17 cellular contexts compared by ENCODE assay signal in genomic region chr7:143728333-143728862, GRCh38. TPM values are rescaled to one million over a fixed set of nuclear protein-coding genes. Genes with fewer than 3 reads are reported as not detected.
DNase-seq lines count a peak whose midpoint lies in the region; ATAC-seq, FAIRE-seq and TF ChIP-seq lines count a peak whose summit lies in the region.
"Had no signal": no experiment of that assay in that cellular context is flagged by ENCODE, and none has a peak within 500 bp of the region (broad histone marks: within the 10 kb centered on the region; RNA-seq: fewer than 3 reads in every experiment).

No MANE protein-coding gene starts in this region.

- TF ChIP-seq RAD21 in K562 (CRISPR knock-in tag; conservative IDR thresholded peaks at IDR 0.05 in 1 of 2, IDR thresholded peaks at IDR 0.05 in 1 of 2): no peak

- peaks cover 31% of the 10 kb centered on the region for H3K36me3 Mint-ChIP-seq in activated naive CD4-positive, alpha-beta T cell treated with anti-CD3 and anti-CD28 coated beads, Interleukin-2, amount 10 ng/mL, durations not matched to agents 7 days and 5 days
- H3K36me3 Mint-ChIP-seq: CD14-positive monocyte had no signal

- in situ Hi-C loops in K562 (cut with MboI): no loop called here

- TF ChIP-seq POLR2A in K562 (conservative IDR thresholded peaks at IDR 0.05): no peak

- no peak overlapping the region for H3K4me2 ChIP-seq in K562 (ENCODE audit: insufficient read depth, low read length)
- H3K4me2 ChIP-seq: A549 had no signal

- H3K9me3 Mint-ChIP-seq in activated naive CD4-positive, alpha-beta T cell treated with anti-CD3 and anti-CD28 coated beads, Interleukin-2, amount 10 ng/mL, durations not matched to agents 7 days and 5 days: no peaks in the 10 kb centered on the region
- H3K9me3 Mint-ChIP-seq: CD8-positive, alpha-beta memory T cell; HFFc6 had no signal

- POLR2A ChIA-PET in K562 (lab: Yijun Ruan, JAX): no interaction called here

- no peaks in the 10 kb centered on the region for H4K20me1 ChIP-seq in K562 (replicated peaks; ENCODE audit: control insufficient read depth, insufficient read depth, low read length)

- H3K4me3 Mint-ChIP-seq in activated naive CD4-positive, alpha-beta T cell treated with anti-CD3 and anti-CD28 coated beads, Interleukin-2, amount 10 ng/mL, durations not matched to agents 7 days and 5 days: no peak overlapping the region
- H3K4me3 Mint-ChIP-seq: CD14-positive monocyte; CD8-positive, alpha-beta memory T cell; HFFc6 had no signal

- H3K4me1 Mint-ChIP-seq in activated naive CD4-positive, alpha-beta T cell treated with anti-CD3 and anti-CD28 coated beads, Interleukin-2, amount 10 ng/mL, durations not matched to agents 7 days and 5 days: no peaks in the 10 kb centered on the region
- H3K4me1 Mint-ChIP-seq: CD14-positive monocyte; CD8-positive, alpha-beta memory T cell had no signal

- no peak overlapping the region for H3K27ac ChIP-seq in K562 (ENCODE audit: extremely low read depth, low read depth, low read length)
- H3K27ac ChIP-seq: A549 had no signal

- BruUV-seq in K562 (replicated peaks; lab: Mats Ljungman, UMichigan): no TSS peak

- CTCF ChIA-PET in activated naive CD4-positive, alpha-beta T cell treated with anti-CD3 and anti-CD28 coated beads, Interleukin-2, amount 10 ng/mL, durations not matched to agents 7 days and 5 days (lab: Charles Lee): interaction anchor here (1.7 kb wide), 1 partner anchor 8 kb away, joined by 7 read pairs; no protein-coding TSS in a partner anchor
- CTCF ChIA-PET in K562 (lab: Yijun Ruan, JAX; ENCODE audit: low intra/inter-chr PET ratio): no interaction called here

- ATAC-seq in K562: no peak
- ATAC-seq in HG03520 (IDR thresholded peaks at IDR 0.05; ENCODE audit: unreplicated experiment): no peak

- WGBS in K562 (ENCODE audit: insufficient coverage, low coverage, missing lambda C conversion rate): 51% methylated on average over 3 of the region's 3 CpGs

- H2AFZ ChIP-seq in K562 (ENCODE audit: low read depth, low read length): no peak overlapping the region

- DNase-seq in activated naive CD4-positive, alpha-beta T cell treated with anti-CD3 and anti-CD28 coated beads, Interleukin-2, amount 10 ng/mL, durations not matched to agents 7 days and 5 days: no peak
- no peak for DNase-seq in activated naive CD4-positive, alpha-beta T cell treated with Interleukin-2 at 50 U/mL for 16 hours
- DNase-seq in H4 (ENCODE audit: low spot score) (peak; percentile 1), K562 (ENCODE audit: extremely low read depth in 1 of 4, low spot score in 3 of 4) (peak in 1 of 4 experiments; percentile 0), OCI-M1 (lab: John Stamatoyannopoulos, UW) (no peak)
- DNase-seq: Caco-2; CD8-positive, alpha-beta memory T cell; DND-41; GDM1; HCEC 1CT; HFFc6 had no signal

- H3K27me3 ChIP-seq in K562 (ENCODE audit: control insufficient read depth in 2 of 2, insufficient read depth in 2 of 2, low read length in 2 of 2): no peaks in the 10 kb centered on the region

- H3K9ac ChIP-seq in K562 (ENCODE audit: insufficient read depth in 1 of 2, low read depth in 2 of 2, low read length in 2 of 2): no peak overlapping the region

- no peaks in the 10 kb centered on the region for H3K27me3 Mint-ChIP-seq in activated naive CD4-positive, alpha-beta T cell treated with anti-CD3 and anti-CD28 coated beads, Interleukin-2, amount 10 ng/mL, durations not matched to agents 7 days and 5 days
- H3K27me3 Mint-ChIP-seq: CD8-positive, alpha-beta memory T cell had no signal

- no peak for TF ChIP-seq CTCF in K562 (IDR thresholded peaks at IDR 0.05 in 2 of 3, conservative IDR thresholded peaks at IDR 0.05 in 1 of 3; ENCODE audit: insufficient read depth in 2 of 3, low read depth in 1 of 3, low read length in 3 of 3)

- no peaks in the 10 kb centered on the region for H3K9me3 ChIP-seq in K562 (replicated peaks; ENCODE audit: control insufficient read depth, insufficient read depth, low read depth, low read length)
- H3K9me3 ChIP-seq: A549, Caco-2 had no signal

- no peak overlapping the region for H3K4me3 ChIP-seq in K562
- H3K4me3 ChIP-seq: A549 had no signal

- no peak for TF ChIP-seq EP300 in K562 (IDR thresholded peaks at IDR 0.05; ENCODE audit: low read length)

- H3K27ac Mint-ChIP-seq in activated naive CD4-positive, alpha-beta T cell treated with anti-CD3 and anti-CD28 coated beads, Interleukin-2, amount 10 ng/mL, durations not matched to agents 7 days and 5 days: peak overlapping the region; percentile 49
- H3K27ac Mint-ChIP-seq: CD14-positive monocyte, HFFc6 had no signal

- no peaks in the 10 kb centered on the region for H3K36me3 ChIP-seq in K562 (ENCODE audit: control insufficient read depth, insufficient read depth, low read length)

- H3K4me1 ChIP-seq in K562 (replicated peaks in 1 of 2; ENCODE audit: control insufficient read depth in 2 of 2, insufficient read depth in 2 of 2, low read length in 2 of 2): no peaks in the 10 kb centered on the region; a peak in 1 of 5 replicates
- H3K4me1 ChIP-seq: A549, Caco-2 had no signal

- FAIRE-seq in K562 (lab: Jason Lieb, UNC): no peak
- FAIRE-seq: A549, GM19239, H1, HTR-8/SVneo had no signal

- intact Hi-C loops in K562 (cut with micrococcal nuclease): no loop called here

- H3K9me1 ChIP-seq in K562 (ENCODE audit: control insufficient read depth, insufficient read depth, low read length): no peaks in the 10 kb centered on the region

- no peaks in the 10 kb centered on the region for H3K79me2 ChIP-seq in K562 (ENCODE audit: control insufficient read depth, insufficient read depth, low read length)

TF ChIP-seq in K562, 482 proteins besides CTCF, POLR2A, EP300 and RAD21:
- TF ChIP-seq HNRNPLL (IDR thresholded peaks at IDR 0.05; ENCODE audit: low read depth, low read length, poor library complexity, severe bottlenecking) (no peak), EZH2 (IDR thresholded peaks at IDR 0.05; ENCODE audit: borderline replicate concordance, low read depth, low read length) (no peak), ZNF175 (CRISPR knock-in tag; IDR thresholded peaks at IDR 0.05; ENCODE audit: low read depth) (no peak), USF1 (CRISPR knock-in tag; IDR thresholded peaks at IDR 0.05) (0 out of 2 replicates have a peak, but pooled peaks have one; percentile 19)

RNA-seq across cellular contexts. Expression of gene CTAGE6, which starts 29.1 kb away (rescaled TPM):
- total RNA-seq in H4 (2014; rRNA removed; shearing (Covaris generic)): not detected in 2 replicates
- total RNA-seq in K562 (2011; cell fraction: chromatin; rRNA removed; ENCODE audit: low replicate concordance): 0.53 and 4.0 TPM in 2 replicates
- total RNA-seq in K562 (2011; cell fraction: nucleolus; rRNA removed): 0.79 and 0.83 TPM in 2 replicates
- 1.1 TPM in 1 of 2 replicates, not detected in the other for total RNA-seq in K562 (2011; cell fraction: nucleoplasm; rRNA removed)
- total RNA-seq in K562 (2014; rRNA removed): 0.29 TPM in 1 of 2 replicates, not detected in the other
- total RNA-seq in K562 (2014; rRNA removed; fragmentation: Illumina TruSeq; extraction: Trizol): 0.04 and 0.45 TPM in 2 replicates
- total RNA-seq in K562 (2015; rRNA removed; fragmentation: Illumina TruSeq; extraction: Trizol): not detected in 2 replicates
- 0.09 and 0.18 TPM in 2 replicates for total RNA-seq in K562 (2021)
- polyA plus RNA-seq in K562 (2011; rRNA removed): 0.54 TPM in 1 of 2 replicates, not detected in the other
- 0.06 TPM in 1 of 2 replicates, not detected in the other for polyA plus RNA-seq in K562 (2011; cell fraction: cytosol; rRNA removed)
- 0.48 and 0.87 TPM in 2 replicates for polyA plus RNA-seq in K562 (2011; cell fraction: nucleus; rRNA removed)
- 0.04 TPM in 1 of 2 replicates, not detected in the other for polyA plus RNA-seq in K562 (2012)
- polyA plus RNA-seq in K562 (2014; fragmentation: Illumina TruSeq; extraction: Trizol): 0.04 TPM in 1 of 2 replicates, not detected in the other
- polyA plus RNA-seq in K562 (2014; fragmentation: Nextera tagmentation; extraction: Ambion mirVana): not detected
- 0.21 TPM in 1 of 2 replicates, not detected in the other for polyA plus RNA-seq in K562 (2014; rRNA removed)
- polyA minus RNA-seq in K562 (2011; rRNA and poly(A)+ RNA removed): 0.63 and 1.8 TPM in 2 replicates
- polyA minus RNA-seq in K562 (2011; cell fraction: cytosol; rRNA and poly(A)+ RNA removed): not detected in 2 replicates
- 0.54 and 2.9 TPM in 2 replicates for polyA minus RNA-seq in K562 (2011; cell fraction: nucleus; rRNA and poly(A)+ RNA removed)
- total RNA-seq: Caco-2, H1 had no signal
- polyA plus RNA-seq: A549; CD14-positive monocyte; CD8-positive, alpha-beta memory T cell; H1 had no signal
